9 cellular contexts compared by ENCODE assay signal in the genomic region with DNA sequence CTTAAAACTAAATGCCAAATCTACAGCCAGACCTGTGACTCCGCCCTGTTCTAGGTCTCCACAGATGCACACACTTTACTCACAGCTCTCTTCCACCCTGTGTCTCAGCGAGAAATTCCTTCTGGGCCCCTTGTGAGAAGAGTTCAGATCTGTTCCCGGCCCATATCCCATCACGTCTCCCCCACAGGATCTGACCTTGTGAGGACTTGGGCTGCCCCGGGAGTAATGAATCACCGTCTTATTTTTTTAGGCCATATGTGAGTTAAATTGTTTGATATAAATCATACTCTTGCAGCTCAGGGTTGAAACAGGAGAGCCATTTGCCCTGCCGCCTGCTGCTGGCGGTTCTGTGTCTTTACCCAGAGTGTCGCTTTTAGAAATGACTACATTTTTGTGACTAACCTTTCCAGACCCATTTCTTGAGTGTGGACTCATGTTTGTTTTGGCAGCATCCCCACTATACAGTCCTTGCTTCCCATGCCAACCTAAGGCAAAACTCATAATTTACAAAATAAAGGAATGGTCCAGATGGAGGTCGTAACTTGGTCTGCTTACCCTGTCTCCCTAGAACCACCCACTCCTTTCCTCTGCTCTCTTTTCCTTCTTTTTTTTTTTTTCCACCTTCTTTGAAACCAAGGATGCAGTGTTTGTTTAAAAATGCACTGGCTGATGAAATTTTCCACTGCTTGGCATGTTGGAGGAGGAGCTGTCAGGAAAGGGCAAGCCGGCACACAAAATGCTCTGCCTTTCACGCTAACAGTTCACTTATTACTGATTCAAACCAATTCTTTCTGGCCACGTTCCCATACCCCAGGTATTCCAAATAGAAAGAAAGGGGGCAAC.
DNase-seq lines count a peak whose midpoint lies in the region; ATAC-seq, FAIRE-seq and TF ChIP-seq lines count a peak whose summit lies in the region.
"Had no signal": no experiment of that assay in that cellular context is flagged by ENCODE, and none has a peak within 500 bp of the region (broad histone marks: within the 10 kb centered on the region; RNA-seq: fewer than 3 reads in every experiment).

No MANE protein-coding gene starts in this region.

- TF ChIP-seq CTCF in fibroblast of lung (conservative IDR thresholded peaks at IDR 0.05 in 1 of 2, IDR thresholded peaks at IDR 0.05 in 1 of 2; ENCODE audit: low read depth in 1 of 2, low read length in 2 of 2) = no peak

- H3K79me2 ChIP-seq in fibroblast of lung (ENCODE audit: control insufficient read depth, insufficient read depth, low read length) = no peaks in the 10 kb centered on the region

- H3K36me3 Mint-ChIP-seq in T-cell = no peaks in the 10 kb centered on the region
- H3K36me3 Mint-ChIP-seq in activated naive CD4-positive, alpha-beta T cell treated with anti-CD3 and anti-CD28 coated beads, Interleukin-2, amount 50 U/mL, for 72 hours = no peaks in the 10 kb centered on the region
- H3K36me3 Mint-ChIP-seq in T-helper 2 cell treated with Interferon-gamma antibody and Interleukin-4, amounts not matched to agents 5 μg/mL and 100 μg/mL, for 36 hours (ENCODE audit: low read depth) = no peaks in the 10 kb centered on the region
- H3K36me3 Mint-ChIP-seq: IgD-negative memory B cell had no signal

- H4K20me1 ChIP-seq in fibroblast of lung (ENCODE audit: control insufficient read depth, extremely low read depth, insufficient read depth, low read length) = no peaks in the 10 kb centered on the region

- ATAC-seq in T-cell (replicated peaks in 1 of 4) = no peak
- ATAC-seq in activated naive CD4-positive, alpha-beta T cell treated with anti-CD3 and anti-CD28 coated beads, Interleukin-2, amount 50 U/mL, for 72 hours = no peak

- no peaks in the 10 kb centered on the region for H3K9me3 Mint-ChIP-seq in T-cell
- no peaks in the 10 kb centered on the region for H3K9me3 Mint-ChIP-seq in activated naive CD4-positive, alpha-beta T cell treated with anti-CD3 and anti-CD28 coated beads, Interleukin-2, amount 50 U/mL, for 72 hours
- H3K9me3 Mint-ChIP-seq in T-helper 2 cell treated with Interferon-gamma antibody and Interleukin-4, amounts not matched to agents 5 μg/mL and 100 μg/mL, for 36 hours = no peaks in the 10 kb centered on the region
- H3K9me3 Mint-ChIP-seq: IgD-negative memory B cell had no signal

- H3K27me3 ChIP-seq in fibroblast of lung (ENCODE audit: control insufficient read depth, insufficient read depth, low read length) = no peaks in the 10 kb centered on the region

- no peak overlapping the region for H3K4me3 Mint-ChIP-seq in T-cell
- H3K4me3 Mint-ChIP-seq in T-helper 2 cell treated with Interferon-gamma antibody and Interleukin-4, amounts not matched to agents 5 μg/mL and 100 μg/mL, for 36 hours = no peak overlapping the region
- H3K4me3 Mint-ChIP-seq: IgD-negative memory B cell had no signal

- CTCF ChIA-PET in T-cell (lab: Charles Lee) = interaction anchor here in 1 of 2 donors (0.7 kb wide), 1 partner anchor 262 kb away, joined by 3 read pairs; no protein-coding TSS in a partner anchor

- H3K4me1 ChIP-seq in fibroblast of lung (ENCODE audit: control insufficient read depth, extremely low read depth, insufficient read depth, low read length) = peaks cover 28% of the 10 kb centered on the region

- POLR2A ChIA-PET in T-cell (lab: Charles Lee) = interaction anchor here in 1 of 2 donors (0.6 kb wide), 1 partner anchor 48 kb away, joined by 4 read pairs; no protein-coding TSS in a partner anchor

- no peak overlapping the region for H3K9ac ChIP-seq in fibroblast of lung (ENCODE audit: insufficient read depth, low read length)

- no peaks in the 10 kb centered on the region for H3K27me3 Mint-ChIP-seq in T-cell
- no peaks in the 10 kb centered on the region for H3K27me3 Mint-ChIP-seq in T-helper 2 cell treated with Interferon-gamma antibody and Interleukin-4, amounts not matched to agents 5 μg/mL and 100 μg/mL, for 36 hours (ENCODE audit: low read depth)
- H3K27me3 Mint-ChIP-seq: IgD-negative memory B cell had no signal

- peak overlapping the region; percentile 70 for H3K27ac ChIP-seq in fibroblast of lung (ENCODE audit: insufficient read depth, low read length)

- H3K4me3 ChIP-seq in fibroblast of lung (replicated peaks in 1 of 4; ENCODE audit: control extremely low read depth in 1 of 4, insufficient read depth in 1 of 4, low read depth in 3 of 4, low read length in 4 of 4) = peak overlapping the region; percentile 19 to 31 (median 28)

- peak overlapping the region; percentile 94 for H3K4me2 ChIP-seq in fibroblast of lung (ENCODE audit: extremely low read depth, insufficient read depth, low read length)

- peak overlapping the region; percentile 30 for H2AFZ ChIP-seq in fibroblast of lung (ENCODE audit: low read length)

- H3K4me1 Mint-ChIP-seq in T-cell = no peaks in the 10 kb centered on the region
- H3K4me1 Mint-ChIP-seq in T-helper 2 cell treated with Interferon-gamma antibody and Interleukin-4, amounts not matched to agents 5 μg/mL and 100 μg/mL, for 36 hours (ENCODE audit: low read depth) = no peaks in the 10 kb centered on the region

- H3K9me3 ChIP-seq in fibroblast of lung (ENCODE audit: control insufficient read depth, insufficient read depth, low read depth, low read length) = no peaks in the 10 kb centered on the region

- FAIRE-seq in RCC 7860 (lab: Jason Lieb, UNC) = peak; percentile 87

- H3K36me3 ChIP-seq in fibroblast of lung (ENCODE audit: control insufficient read depth, insufficient read depth, low read length) = no peaks in the 10 kb centered on the region

- DNase-seq in EH (ENCODE audit: low read depth) = peak; percentile 95
- peak; percentile 92 for DNase-seq in RCC 7860 (ENCODE audit: low spot score)
- peak; percentile 88 to 98 for DNase-seq in fibroblast of lung (ENCODE audit: low read depth in 2 of 2)
- DNase-seq in pulmonary artery endothelial cell (ENCODE audit: low read depth, low spot score) = peak; percentile 92
- DNase-seq in T-cell = no peak
- no peak for DNase-seq in mesenteric fat pad (ENCODE audit: low spot score)
- DNase-seq in activated naive CD4-positive, alpha-beta T cell treated with anti-CD3 and anti-CD28 coated beads, Interleukin-2, amount 50 U/mL, for 72 hours (ENCODE audit: low spot score in 2 of 2) = no peak
- no peak for DNase-seq in T-helper 2 cell treated with Interferon-gamma antibody and Interleukin-4, amounts not matched to agents 5 μg/mL and 100 μg/mL, for 36 hours (ENCODE audit: low spot score)

- H3K27ac Mint-ChIP-seq in T-cell = no peak overlapping the region
- no peak overlapping the region for H3K27ac Mint-ChIP-seq in activated naive CD4-positive, alpha-beta T cell treated with anti-CD3 and anti-CD28 coated beads, Interleukin-2, amount 50 U/mL, for 72 hours
- no peak overlapping the region for H3K27ac Mint-ChIP-seq in T-helper 2 cell treated with Interferon-gamma antibody and Interleukin-4, amounts not matched to agents 5 μg/mL and 100 μg/mL, for 36 hours
- H3K27ac Mint-ChIP-seq: IgD-negative memory B cell had no signal

Comparison
In these comparisons a context has a peak if more than half of its experiments do, and no peak if none do; other contexts are left out.
1. DNase-seq: peak in EH (single experiment), RCC 7860 (single experiment), fibroblast of lung (2 of 2) and pulmonary artery endothelial cell (single experiment); none in T-cell (0 of 34), mesenteric fat pad (single experiment), activated naive CD4-positive, alpha-beta T cell treated with anti-CD3 and anti-CD28 coated beads, Interleukin-2, amount 50 U/mL, for 72 hours (0 of 2) and T-helper 2 cell treated with Interferon-gamma antibody and Interleukin-4, amounts not matched to agents 5 μg/mL and 100 μg/mL, for 36 hours (single experiment).